Comparison of ENCODE assay signal across 8 cellular contexts in the genomic region with DNA sequence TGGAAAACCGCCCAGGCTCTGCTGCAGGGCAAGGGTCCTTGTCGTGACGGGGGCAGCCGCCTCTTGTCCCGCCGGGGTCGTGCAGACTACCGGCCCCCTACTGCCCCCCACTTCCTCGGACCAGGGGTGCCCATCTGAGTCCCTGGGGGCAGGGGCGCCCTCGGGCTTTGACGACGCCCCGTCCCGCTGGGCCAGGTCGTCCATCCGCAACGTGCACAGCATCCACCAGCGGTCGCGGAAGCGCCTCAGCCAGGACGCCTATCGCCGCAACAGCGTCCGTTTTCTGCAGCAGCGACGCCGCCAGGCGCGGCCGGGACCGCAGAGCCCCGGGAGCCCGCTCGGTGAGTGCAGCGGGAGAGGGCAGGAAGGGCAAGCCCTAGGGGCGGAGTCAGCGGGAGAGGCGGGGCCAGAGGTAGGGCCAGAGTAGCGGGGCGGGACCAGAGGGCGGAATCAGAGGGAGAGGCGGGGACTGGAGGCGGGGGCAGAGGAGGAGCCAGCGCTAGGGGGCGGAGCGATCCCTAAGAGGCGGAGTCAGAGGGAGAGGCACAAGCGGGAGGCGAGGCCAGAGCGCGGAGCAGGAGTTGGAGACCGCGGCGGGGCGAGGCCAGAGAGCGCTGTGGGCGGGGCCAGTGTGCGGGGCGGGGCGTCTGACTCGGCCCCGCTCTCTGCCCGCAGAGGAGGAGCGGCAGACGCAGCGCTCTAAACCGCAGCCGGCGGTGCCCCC.
A peak's percentile ranks its signal among the peaks of the same experiment; 100 is the strongest.
DNase-seq lines count a peak whose midpoint lies in the region; ATAC-seq, FAIRE-seq and TF ChIP-seq lines count a peak whose summit lies in the region.
"Not testable (repeated sequence)": the region's sequence is repeated elsewhere in the genome, so short reads cannot be mapped to it uniquely, and the experiment has no call there.

No MANE protein-coding gene starts in this region.

- H3K36me3 Mint-ChIP-seq in activated T-cell treated with anti-CD3 and anti-CD28 coated beads, Interleukin-2, amount 50 U/mL, for 24 hours (ENCODE audit: low read depth), result not testable (repeated sequence)

- ATAC-seq in GM19463 (IDR thresholded peaks at IDR 0.05; ENCODE audit: unreplicated experiment) (peak; percentile 89), HG03039 (IDR thresholded peaks at IDR 0.05; ENCODE audit: unreplicated experiment) (peak; percentile 88), RWPE2 (ENCODE audit: low read depth) (peak; percentile 93)

- dilution Hi-C loops in endothelial cell of umbilical vein (cut with MboI; ENCODE audit: extremely low pct_ligation_motif_present, low sequenced_read_pairs), result not testable (repeated sequence)

- H2AFZ ChIP-seq in endothelial cell of umbilical vein (ENCODE audit: low read depth, low read length), result not testable (repeated sequence)

- DNase-seq in AG10803 (ENCODE audit: low read depth); endothelial cell of umbilical vein (ENCODE audit: low read depth, low spot score): not testable (repeated sequence)
- peak; percentile 80 for DNase-seq in RWPE2 (ENCODE audit: low spot score)
- DNase-seq in activated T-cell treated with anti-CD3 and anti-CD28 coated beads, Interleukin-2, amount 50 U/mL, for 24 hours, result peak; percentile 95
- peak; percentile 91 for DNase-seq in mucosa of gallbladder (ENCODE audit: low spot score)
- DNase-seq in stimulated activated CD4-positive, alpha-beta T cell treated with anti-CD3 and anti-CD28 coated beads, Interleukin-4, amount 100 ng/mL, for 48 hours (ENCODE audit: low read depth in 2 of 2), result peak; percentile 84 to 85

- not testable (repeated sequence) for TF ChIP-seq CTCF in AG10803 (conservative IDR thresholded peaks at IDR 0.05; ENCODE audit: low read length); RWPE2 (IDR thresholded peaks at IDR 0.05; ENCODE audit: poor library complexity, severe bottlenecking); endothelial cell of umbilical vein (IDR thresholded peaks at IDR 0.05; ENCODE audit: extremely low read depth in 1 of 2, insufficient read depth in 1 of 2, low read depth in 1 of 2, low read length in 2 of 2)

- TF ChIP-seq POLR2A in endothelial cell of umbilical vein (IDR thresholded peaks at IDR 0.05; ENCODE audit: low read depth, low read length), result not testable (repeated sequence)

- H3K4me1 Mint-ChIP-seq in activated T-cell treated with anti-CD3 and anti-CD28 coated beads, Interleukin-2, amount 50 U/mL, for 24 hours (ENCODE audit: low read depth), result not testable (repeated sequence)

- not testable (repeated sequence) for H3K4me1 ChIP-seq in RWPE2 (ENCODE audit: insufficient read depth, poor library complexity, severe bottlenecking); endothelial cell of umbilical vein (ENCODE audit: control insufficient read depth, extremely low read depth, insufficient read depth, low read length)

- not testable (repeated sequence) for H3K79me2 ChIP-seq in endothelial cell of umbilical vein (ENCODE audit: control insufficient read depth, insufficient read depth, low read length)

- not testable (repeated sequence) for H3K27me3 ChIP-seq in RWPE2 (ENCODE audit: insufficient read depth, poor library complexity, severe bottlenecking); endothelial cell of umbilical vein (ENCODE audit: control insufficient read depth in 2 of 2, insufficient read depth in 2 of 2, low read length in 2 of 2)

- not testable (repeated sequence) for H3K4me3 Mint-ChIP-seq in activated T-cell treated with anti-CD3 and anti-CD28 coated beads, Interleukin-2, amount 50 U/mL, for 24 hours

- not testable (repeated sequence) for H3K27me3 Mint-ChIP-seq in activated T-cell treated with anti-CD3 and anti-CD28 coated beads, Interleukin-2, amount 50 U/mL, for 24 hours

- POLR2A ChIA-PET in endothelial cell of umbilical vein (lab: Charles Lee), result not testable (repeated sequence)

- not testable (repeated sequence) for H3K9me3 ChIP-seq in RWPE2 (ENCODE audit: severe bottlenecking); endothelial cell of umbilical vein (replicated peaks; ENCODE audit: control insufficient read depth, insufficient read depth, low read length)

- not testable (repeated sequence) for H3K4me2 ChIP-seq in endothelial cell of umbilical vein (ENCODE audit: insufficient read depth, low read length)

- not testable (repeated sequence) for H3K9me1 ChIP-seq in endothelial cell of umbilical vein (replicated peaks; ENCODE audit: control insufficient read depth, extremely low read depth, insufficient read depth, low read length)

- not testable (repeated sequence) for H4K20me1 ChIP-seq in endothelial cell of umbilical vein (replicated peaks; ENCODE audit: control insufficient read depth, extremely low read depth, insufficient read depth, low read length)

- peak; percentile 93 for FAIRE-seq in endothelial cell of umbilical vein (lab: Jason Lieb, UNC)

- not testable (repeated sequence) for H3K27ac Mint-ChIP-seq in activated T-cell treated with anti-CD3 and anti-CD28 coated beads, Interleukin-2, amount 50 U/mL, for 24 hours

- intact Hi-C loops in endothelial cell of umbilical vein (cut with micrococcal nuclease), result not testable (repeated sequence)

- H3K9ac ChIP-seq in endothelial cell of umbilical vein (replicated peaks; ENCODE audit: extremely low read depth, insufficient read depth, low read length), result not testable (repeated sequence)

- not testable (repeated sequence) for H3K36me3 ChIP-seq in RWPE2 (ENCODE audit: low read depth); endothelial cell of umbilical vein (ENCODE audit: control insufficient read depth in 2 of 2, extremely low read depth in 1 of 2, insufficient read depth in 2 of 2, low read length in 2 of 2)

- H3K27ac ChIP-seq in RWPE2 (ENCODE audit: poor library complexity, severe bottlenecking); endothelial cell of umbilical vein (ENCODE audit: insufficient read depth, low read depth, low read length): not testable (repeated sequence)

- not testable (repeated sequence) for BruUV-seq in endothelial cell of umbilical vein (replicated peaks; lab: Mats Ljungman, UMichigan)

- peak overlapping the region; percentile 44 for H3K4me3 ChIP-seq in AG10803 (ENCODE audit: low read length)
- not testable (repeated sequence) for H3K4me3 ChIP-seq in RWPE2 (ENCODE audit: severe bottlenecking)
- peak overlapping the region in 1 of 3 experiments; percentile 37 for H3K4me3 ChIP-seq in endothelial cell of umbilical vein (replicated peaks in 1 of 3; ENCODE audit: insufficient read depth in 1 of 3, low read depth in 1 of 3, low read length in 3 of 3)

- CTCF ChIA-PET in endothelial cell of umbilical vein (lab: Charles Lee), result not testable (repeated sequence)

- H3K9me3 Mint-ChIP-seq in activated T-cell treated with anti-CD3 and anti-CD28 coated beads, Interleukin-2, amount 50 U/mL, for 24 hours, result not testable (repeated sequence)
